9 cellular contexts compared by ENCODE assay signal in genomic region chr7:130369110-130369711, GRCh38. TPM values are rescaled to one million over a fixed set of nuclear protein-coding genes. Genes with fewer than 3 reads are reported as not detected.
DNase-seq lines count a peak whose midpoint lies in the region; ATAC-seq and TF ChIP-seq lines count a peak whose summit lies in the region.
"Had no signal": no experiment of that assay in that cellular context is flagged by ENCODE, and none has a peak within 500 bp of the region (broad histone marks: within the 10 kb centered on the region; RNA-seq: fewer than 3 reads in every experiment).

No MANE protein-coding gene starts in this region.

- intact Hi-C loops in vagina (cut with DNase I): no loop called here

- no peak for DNase-seq in activated CD4-positive, alpha-beta T cell treated with anti-CD3 and anti-CD28 coated beads, Interleukin-2, amount 10 ng/mL, durations not matched to agents 7 days and 5 days
- DNase-seq in activated CD4-positive, alpha-beta T cell treated with anti-CD3 and anti-CD28 coated beads, Interleukin-2, amount 50 U/mL, for 48 hours: no peak
- DNase-seq in SKM-1 (lab: John Stamatoyannopoulos, UW; ENCODE audit: unreplicated experiment) (peak; percentile 48), glomerular visceral epithelial cell (ENCODE audit: extremely low spot score) (peak; percentile 13), nucleus accumbens (lab: John Stamatoyannopoulos, UW) (no peak), vagina (ENCODE audit: extremely low spot score in 2 of 2) (no peak)
- peak; percentile 47 for DNase-seq in stimulated activated CD8-positive, alpha-beta memory T cell treated with anti-CD3 and anti-CD28 coated beads, Interleukin-4, amount 100 ng/mL, for 48 hours
- DNase-seq: activated CD4-positive, CD25-positive, alpha-beta regulatory T cell treated with anti-CD3 and anti-CD28 coated beads, Interleukin-2, amount 50 U/mL, for 72 hours had no signal

- ATAC-seq in HG02840 (IDR thresholded peaks at IDR 0.05; ENCODE audit: low FRiP score, unreplicated experiment): no peak

- no peaks in the 10 kb centered on the region for H3K27me3 Mint-ChIP-seq in activated CD4-positive, alpha-beta T cell treated with anti-CD3 and anti-CD28 coated beads, Interleukin-2, amount 10 ng/mL, durations not matched to agents 7 days and 5 days

- no peaks in the 10 kb centered on the region for H3K27me3 ChIP-seq in vagina

- H3K9me3 Mint-ChIP-seq in activated CD4-positive, alpha-beta T cell treated with anti-CD3 and anti-CD28 coated beads, Interleukin-2, amount 10 ng/mL, durations not matched to agents 7 days and 5 days: peaks cover 5% of the 10 kb centered on the region

- no peaks in the 10 kb centered on the region for H3K9me3 ChIP-seq in vagina

- POLR2A ChIA-PET in activated CD4-positive, alpha-beta T cell treated with anti-CD3 and anti-CD28 coated beads, Interleukin-2, amount 10 ng/mL, durations not matched to agents 7 days and 5 days (lab: Charles Lee): no interaction called here

- H3K4me1 Mint-ChIP-seq in activated CD4-positive, alpha-beta T cell treated with anti-CD3 and anti-CD28 coated beads, Interleukin-2, amount 10 ng/mL, durations not matched to agents 7 days and 5 days: peaks cover 27% of the 10 kb centered on the region

- peak overlapping the region; percentile 72 for H3K27ac Mint-ChIP-seq in activated CD4-positive, alpha-beta T cell treated with anti-CD3 and anti-CD28 coated beads, Interleukin-2, amount 10 ng/mL, durations not matched to agents 7 days and 5 days

- CTCF ChIA-PET in activated CD4-positive, alpha-beta T cell treated with anti-CD3 and anti-CD28 coated beads, Interleukin-2, amount 10 ng/mL, durations not matched to agents 7 days and 5 days (lab: Charles Lee): no interaction called here

- H3K36me3 ChIP-seq in vagina: no peaks in the 10 kb centered on the region

- H3K4me1 ChIP-seq in vagina: peaks cover 49% of the 10 kb centered on the region

- no peak overlapping the region for H3K4me3 ChIP-seq in vagina

- no peak overlapping the region for H3K27ac ChIP-seq in vagina

- no peak for TF ChIP-seq CTCF in vagina (IDR thresholded peaks at IDR 0.05)

- H3K4me3 Mint-ChIP-seq in activated CD4-positive, alpha-beta T cell treated with anti-CD3 and anti-CD28 coated beads, Interleukin-2, amount 10 ng/mL, durations not matched to agents 7 days and 5 days: no peak overlapping the region

- peaks cover 3% of the 10 kb centered on the region for H3K36me3 Mint-ChIP-seq in activated CD4-positive, alpha-beta T cell treated with anti-CD3 and anti-CD28 coated beads, Interleukin-2, amount 10 ng/mL, durations not matched to agents 7 days and 5 days (ENCODE audit: low read depth)

- no peak for TF ChIP-seq POLR2A in vagina (IDR thresholded peaks at IDR 0.05)

RNA-seq across cellular contexts. Expression of gene CPA1, which starts 11.1 kb away (rescaled TPM):
- total RNA-seq in activated CD4-positive, alpha-beta T cell treated with anti-CD3 and anti-CD28 coated beads, Interleukin-2, amount 10 ng/mL, durations not matched to agents 7 days and 5 days: not detected
- total RNA-seq in vagina: not detected

RNA-seq across cellular contexts. Expression of gene CPA5, which starts 24.6 kb away (rescaled TPM):
- total RNA-seq in activated CD4-positive, alpha-beta T cell treated with anti-CD3 and anti-CD28 coated beads, Interleukin-2, amount 10 ng/mL, durations not matched to agents 7 days and 5 days: not detected
- not detected for total RNA-seq in vagina

Comparison
In these comparisons a context has a peak if more than half of its experiments do, and no peak if none do; other contexts are left out.
1. DNase-seq: peak in SKM-1 (single experiment), glomerular visceral epithelial cell (single experiment) and stimulated activated CD8-positive, alpha-beta memory T cell treated with anti-CD3 and anti-CD28 coated beads, Interleukin-4, amount 100 ng/mL, for 48 hours (single experiment); none in activated CD4-positive, alpha-beta T cell treated with anti-CD3 and anti-CD28 coated beads, Interleukin-2, amount 10 ng/mL, durations not matched to agents 7 days and 5 days (single experiment), activated CD4-positive, alpha-beta T cell treated with anti-CD3 and anti-CD28 coated beads, Interleukin-2, amount 50 U/mL, for 48 hours (0 of 2), nucleus accumbens (0 of 56) and vagina (0 of 2).